In genomic region chr10:11881477-11882417, GRCh38 we compare ENCODE assay signal across 1 cellular context.
TF ChIP-seq lines count a peak whose summit lies in the region.

No MANE protein-coding gene starts in this region.

TF ChIP-seq in HepG2, 621 proteins besides CTCF, POLR2A, EP300 and RAD21 (continued from another document and continues in another):
- no peak for TF ChIP-seq ZNF619 (CRISPR knock-in tag; IDR thresholded peaks at IDR 0.05)
- TF ChIP-seq HBP1 (CRISPR knock-in tag; IDR thresholded peaks at IDR 0.05; ENCODE audit: low read depth): no peak
- no peak for TF ChIP-seq POLR2AphosphoS2 (IDR thresholded peaks at IDR 0.05; ENCODE audit: low read depth, low read length)
- TF ChIP-seq PRPF4 (IDR thresholded peaks at IDR 0.05; ENCODE audit: low read depth, low read length, poor library complexity, severe bottlenecking): no peak
- TF ChIP-seq ATF2 (CRISPR knock-in tag; IDR thresholded peaks at IDR 0.05): no peak
- TF ChIP-seq ZHX1 (CRISPR knock-in tag; IDR thresholded peaks at IDR 0.05; ENCODE audit: low read depth): no peak
- 0 out of 2 replicates have a peak, but pooled peaks have one; percentile 49 for TF ChIP-seq PPARG (CRISPR knock-in tag; conservative IDR thresholded peaks at IDR 0.05)
- TF ChIP-seq ZNF138 (CRISPR knock-in tag; IDR thresholded peaks at IDR 0.05; ENCODE audit: low read depth): no peak
- no peak for TF ChIP-seq DPF2 (CRISPR knock-in tag; IDR thresholded peaks at IDR 0.05; ENCODE audit: borderline replicate concordance, low read depth)
- TF ChIP-seq SMARCC2 (IDR thresholded peaks at IDR 0.05): no peak
- TF ChIP-seq SRF (IDR thresholded peaks at IDR 0.05; ENCODE audit: low read depth, low read length): no peak
- no peak for TF ChIP-seq SP4 (CRISPR knock-in tag; IDR thresholded peaks at IDR 0.05)
- TF ChIP-seq ZBTB8A (CRISPR knock-in tag; IDR thresholded peaks at IDR 0.05; ENCODE audit: borderline replicate concordance, low read depth): no peak
- no peak for TF ChIP-seq ZNF563 (CRISPR knock-in tag; IDR thresholded peaks at IDR 0.05)
- no peak for TF ChIP-seq ATF7 (IDR thresholded peaks at IDR 0.05)
- TF ChIP-seq ATF7 (CRISPR knock-in tag; IDR thresholded peaks at IDR 0.05): no peak
- no peak for TF ChIP-seq ZNF263 (CRISPR knock-in tag; IDR thresholded peaks at IDR 0.05)
- no peak for TF ChIP-seq CC2D1A (CRISPR knock-in tag; IDR thresholded peaks at IDR 0.05)
- TF ChIP-seq SALL1 (CRISPR knock-in tag; IDR thresholded peaks at IDR 0.05): peak; percentile 89
- TF ChIP-seq ZNF792 (CRISPR knock-in tag; IDR thresholded peaks at IDR 0.05): peak; percentile 81; the same call in 1 of the 2 replicates
- TF ChIP-seq KLF13 (CRISPR knock-in tag; IDR thresholded peaks at IDR 0.05): no peak
- TF ChIP-seq TARDBP (CRISPR knock-in tag; IDR thresholded peaks at IDR 0.05): no peak
- no peak for TF ChIP-seq TSC22D2 (CRISPR knock-in tag; IDR thresholded peaks at IDR 0.05; ENCODE audit: borderline replicate concordance)
- no peak for TF ChIP-seq ZNF781 (CRISPR knock-in tag; IDR thresholded peaks at IDR 0.05; ENCODE audit: borderline replicate concordance, not compliant biosample characterization)
- peak; percentile 78; the same call in 1 of the 2 replicates for TF ChIP-seq IKZF5 (CRISPR knock-in tag; IDR thresholded peaks at IDR 0.05)
- TF ChIP-seq JUNB (CRISPR knock-in tag; IDR thresholded peaks at IDR 0.05; ENCODE audit: borderline replicate concordance): no peak
- TF ChIP-seq ZNF605 (CRISPR knock-in tag; IDR thresholded peaks at IDR 0.05): peak; percentile 66
- no peak for TF ChIP-seq CAMTA2 (CRISPR knock-in tag; IDR thresholded peaks at IDR 0.05; ENCODE audit: borderline replicate concordance)
- TF ChIP-seq ZNF446 (CRISPR knock-in tag; IDR thresholded peaks at IDR 0.05): no peak
- no peak for TF ChIP-seq PHF20 (CRISPR knock-in tag; IDR thresholded peaks at IDR 0.05)
- peak; percentile 53; the same call in 1 of the 2 replicates for TF ChIP-seq ZGPAT (CRISPR knock-in tag; IDR thresholded peaks at IDR 0.05)
- no peak; the same call in 1 of the 2 replicates for TF ChIP-seq DRAP1 (CRISPR knock-in tag; IDR thresholded peaks at IDR 0.05)
- no peak for TF ChIP-seq ZEB1 (IDR thresholded peaks at IDR 0.05; ENCODE audit: insufficient replicate concordance, low read depth)
- no peak for TF ChIP-seq U2AF1 (optimal IDR thresholded peaks at IDR 0.05; ENCODE audit: low read depth, low read length)
- TF ChIP-seq ARID4A (CRISPR knock-in tag; IDR thresholded peaks at IDR 0.05; ENCODE audit: borderline replicate concordance): peak; percentile 32; the same call in 1 of the 2 replicates
- 0 out of 2 replicates have a peak, but pooled peaks have one; percentile 21 for TF ChIP-seq ARHGAP35 (CRISPR knock-in tag; IDR thresholded peaks at IDR 0.05; ENCODE audit: borderline replicate concordance)
- TF ChIP-seq ZNF17 (CRISPR knock-in tag; IDR thresholded peaks at IDR 0.05): no peak
- TF ChIP-seq HNRNPUL1 (IDR thresholded peaks at IDR 0.05; ENCODE audit: low read depth, low read length): no peak
- no peak for TF ChIP-seq GTF2F1 (IDR thresholded peaks at IDR 0.05; ENCODE audit: low read length)
- no peak for TF ChIP-seq ZNF329 (CRISPR knock-in tag; IDR thresholded peaks at IDR 0.05; ENCODE audit: low read depth)
- peak; percentile 92 for TF ChIP-seq MAX (IDR thresholded peaks at IDR 0.05)
- no peak for TF ChIP-seq NFAT5 (CRISPR knock-in tag; IDR thresholded peaks at IDR 0.05)
- no peak for TF ChIP-seq KAT7 (CRISPR knock-in tag; IDR thresholded peaks at IDR 0.05; ENCODE audit: borderline replicate concordance)
- TF ChIP-seq ZNF569 (CRISPR knock-in tag; IDR thresholded peaks at IDR 0.05; ENCODE audit: borderline replicate concordance): no peak
- TF ChIP-seq ZNF775 (CRISPR knock-in tag; IDR thresholded peaks at IDR 0.05; ENCODE audit: borderline replicate concordance): no peak
- no peak for TF ChIP-seq HOXA5 (CRISPR knock-in tag; IDR thresholded peaks at IDR 0.05)
- no peak for TF ChIP-seq ZSCAN25 (CRISPR knock-in tag; IDR thresholded peaks at IDR 0.05)
